Comparison of ENCODE assay signal across 1 cellular context in the genomic region with DNA sequence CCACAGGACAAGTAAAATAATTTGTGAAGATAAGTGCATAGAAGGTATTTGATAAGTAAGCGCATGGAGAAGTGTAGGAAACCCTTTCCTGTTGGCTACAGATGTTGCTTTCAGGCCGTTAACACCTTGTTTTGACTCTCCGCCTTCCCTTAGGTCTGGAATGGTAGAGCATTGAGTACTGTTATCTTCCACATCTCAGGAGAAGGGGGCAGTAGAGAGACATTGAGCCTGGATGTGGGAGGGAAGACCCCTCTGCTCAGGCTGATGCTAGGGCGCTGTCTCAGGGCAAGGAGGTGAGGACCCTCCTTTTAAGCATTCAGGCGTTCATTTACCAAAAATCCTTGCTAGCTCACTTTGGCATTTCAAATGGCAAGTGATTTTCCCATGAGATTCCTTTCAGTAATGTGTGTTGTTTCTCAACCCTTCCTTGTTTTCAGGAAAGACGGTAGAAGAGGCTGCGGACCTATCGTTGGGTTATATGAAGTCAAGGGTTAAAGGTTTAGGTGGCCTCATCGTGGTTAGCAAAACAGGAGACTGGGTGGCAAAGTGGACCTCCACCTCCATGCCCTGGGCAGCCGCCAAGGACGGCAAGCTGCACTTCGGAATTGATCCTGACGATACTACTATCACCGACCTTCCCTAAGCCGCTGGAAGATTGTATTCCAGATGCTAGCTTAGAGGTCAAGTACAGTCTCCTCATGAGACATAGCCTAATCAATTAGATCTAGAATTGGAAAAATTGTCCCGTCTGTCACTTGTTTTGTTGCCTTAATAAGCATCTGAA.
TF ChIP-seq lines count a peak whose summit lies in the region.

No MANE protein-coding gene starts in this region.

TF ChIP-seq in HepG2, 621 proteins besides CTCF, POLR2A, EP300 and RAD21:
- no peak for TF ChIP-seq RCOR2 (CRISPR knock-in tag; IDR thresholded peaks at IDR 0.05)
- no peak for TF ChIP-seq KLF16 (CRISPR knock-in tag; IDR thresholded peaks at IDR 0.05)
- TF ChIP-seq POLR2AphosphoS2 (IDR thresholded peaks at IDR 0.05; ENCODE audit: low read depth, low read length) = no peak
- TF ChIP-seq GATAD2A (CRISPR knock-in tag; IDR thresholded peaks at IDR 0.05) = no peak
- TF ChIP-seq ZNF572 (CRISPR knock-in tag; IDR thresholded peaks at IDR 0.05) = no peak
- no peak for TF ChIP-seq ZNF124 (CRISPR knock-in tag; IDR thresholded peaks at IDR 0.05)
- no peak for TF ChIP-seq CCDC6 (CRISPR knock-in tag; IDR thresholded peaks at IDR 0.05)
- TF ChIP-seq POLR2G (IDR thresholded peaks at IDR 0.05; ENCODE audit: low read depth, low read length) = no peak
- TF ChIP-seq, protein P1, sequence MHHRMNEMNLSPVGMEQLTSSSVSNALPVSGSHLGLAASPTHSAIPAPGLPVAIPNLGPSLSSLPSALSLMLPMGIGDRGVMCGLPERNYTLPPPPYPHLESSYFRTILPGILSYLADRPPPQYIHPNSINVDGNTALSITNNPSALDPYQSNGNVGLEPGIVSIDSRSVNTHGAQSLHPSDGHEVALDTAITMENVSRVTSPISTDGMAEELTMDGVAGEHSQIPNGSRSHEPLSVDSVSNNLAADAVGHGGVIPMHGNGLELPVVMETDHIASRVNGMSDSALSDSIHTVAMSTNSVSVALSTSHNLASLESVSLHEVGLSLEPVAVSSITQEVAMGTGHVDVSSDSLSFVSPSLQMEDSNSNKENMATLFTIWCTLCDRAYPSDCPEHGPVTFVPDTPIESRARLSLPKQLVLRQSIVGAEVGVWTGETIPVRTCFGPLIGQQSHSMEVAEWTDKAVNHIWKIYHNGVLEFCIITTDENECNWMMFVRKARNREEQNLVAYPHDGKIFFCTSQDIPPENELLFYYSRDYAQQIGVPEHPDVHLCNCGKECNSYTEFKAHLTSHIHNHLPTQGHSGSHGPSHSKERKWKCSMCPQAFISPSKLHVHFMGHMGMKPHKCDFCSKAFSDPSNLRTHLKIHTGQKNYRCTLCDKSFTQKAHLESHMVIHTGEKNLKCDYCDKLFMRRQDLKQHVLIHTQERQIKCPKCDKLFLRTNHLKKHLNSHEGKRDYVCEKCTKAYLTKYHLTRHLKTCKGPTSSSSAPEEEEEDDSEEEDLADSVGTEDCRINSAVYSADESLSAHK (CRISPR knock-in tag; IDR thresholded peaks at IDR 0.05; ENCODE audit: borderline replicate concordance) = no peak
- no peak for TF ChIP-seq ZNF329 (CRISPR knock-in tag; IDR thresholded peaks at IDR 0.05; ENCODE audit: low read depth)
- TF ChIP-seq REPIN1 (CRISPR knock-in tag; IDR thresholded peaks at IDR 0.05; ENCODE audit: borderline replicate concordance, low read depth) = no peak
- TF ChIP-seq CHCHD3 (CRISPR knock-in tag; IDR thresholded peaks at IDR 0.05) = no peak
- no peak for TF ChIP-seq TBP (CRISPR knock-in tag; IDR thresholded peaks at IDR 0.05)
- no peak for TF ChIP-seq MXI1 (IDR thresholded peaks at IDR 0.05; ENCODE audit: borderline replicate concordance, low read depth, low read length)
- no peak for TF ChIP-seq TOE1 (CRISPR knock-in tag; IDR thresholded peaks at IDR 0.05)
